ENCODE assay signal across 1 cellular context in genomic region chr6:2944405-2945068, GRCh38.
TF ChIP-seq lines count a peak whose summit lies in the region.

No MANE protein-coding gene starts in this region.

TF ChIP-seq in H1, 55 proteins besides CTCF, POLR2A, EP300 and RAD21:
- TF ChIP-seq SIN3A (conservative IDR thresholded peaks at IDR 0.05 in 1 of 2, IDR thresholded peaks at IDR 0.05 in 1 of 2; ENCODE audit: low read depth in 1 of 2, low read length in 2 of 2) (no peak), FOSL1 (IDR thresholded peaks at IDR 0.05; ENCODE audit: insufficient read depth, low read depth, low read length) (no peak), GABPA (IDR thresholded peaks at IDR 0.05; ENCODE audit: borderline replicate concordance, insufficient read depth, low read length) (no peak), BACH1 (IDR thresholded peaks at IDR 0.05; ENCODE audit: low read length) (no peak), YY1 (IDR thresholded peaks at IDR 0.05; ENCODE audit: low read depth, low read length) (no peak), SP2 (IDR thresholded peaks at IDR 0.05; ENCODE audit: low read length) (no peak), JUND (IDR thresholded peaks at IDR 0.05; ENCODE audit: low read length) (no peak), CTBP2 (IDR thresholded peaks at IDR 0.05; ENCODE audit: borderline replicate concordance, insufficient read depth, insufficient read length, low read length) (no peak), BCL11A (IDR thresholded peaks at IDR 0.05; ENCODE audit: low read depth in 2 of 2, low read length in 2 of 2) (no peak), SIRT6 (IDR thresholded peaks at IDR 0.05; ENCODE audit: low read length) (no peak)
